ENCODE assay signal across 30 cellular contexts in the genomic region with DNA sequence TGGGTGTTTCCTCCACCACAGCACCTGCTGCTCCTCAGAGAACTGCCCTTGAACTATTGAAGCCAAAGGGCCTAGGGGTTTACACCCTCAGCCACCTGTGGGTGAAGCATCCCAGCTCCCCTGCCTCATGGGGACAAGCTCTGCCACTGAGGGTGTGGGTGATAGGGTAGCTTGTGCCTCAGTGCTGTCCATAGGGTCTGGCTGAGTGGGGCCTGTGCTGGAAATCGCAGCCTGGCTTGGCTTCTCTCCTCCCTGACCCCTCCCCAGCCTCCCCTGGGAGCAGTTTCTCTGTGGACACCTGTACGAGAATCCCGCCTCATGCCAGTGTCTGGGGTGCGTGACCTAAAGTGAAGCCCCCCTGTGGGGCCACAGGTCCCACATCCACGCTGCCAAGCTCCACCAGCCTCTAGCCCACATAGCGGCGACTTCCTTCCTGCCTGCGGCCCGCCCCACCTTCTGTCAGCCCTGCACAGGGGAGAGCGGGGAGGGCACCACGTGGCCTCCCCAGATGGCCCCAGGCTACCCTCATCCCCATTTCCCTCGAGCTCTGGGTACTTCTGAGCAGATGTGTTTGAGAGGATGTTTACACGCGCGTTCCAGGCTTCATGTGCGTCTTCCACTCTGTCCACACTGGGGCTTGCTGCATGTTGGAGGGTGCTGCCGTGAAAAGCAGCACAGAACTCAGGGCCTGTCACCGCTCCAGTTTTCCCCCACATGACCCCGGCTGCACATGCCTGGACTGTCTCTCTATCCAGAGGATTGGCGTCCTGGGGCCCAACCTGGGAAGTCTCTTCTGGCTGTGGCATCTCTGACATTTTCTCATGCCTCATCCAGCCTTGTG.
DNase-seq lines count a peak whose midpoint lies in the region; ATAC-seq and TF ChIP-seq lines count a peak whose summit lies in the region.
"Had no signal": no experiment of that assay in that cellular context is flagged by ENCODE, and none has a peak within 500 bp of the region (broad histone marks: within the 10 kb centered on the region; RNA-seq: fewer than 3 reads in every experiment).

No MANE protein-coding gene starts in this region.

- no peak for TF ChIP-seq CTCF in esophagus muscularis mucosa (IDR thresholded peaks at IDR 0.05)
- TF ChIP-seq CTCF in osteocyte (IDR thresholded peaks at IDR 0.05), result no peak

- peaks cover 10 to 13% (median 11%) of the 10 kb centered on the region in 4 donors for H3K4me1 ChIP-seq in esophagus muscularis mucosa
- H3K4me1 ChIP-seq: body of pancreas, left lung, SJSA1 had no signal

- no peak for ATAC-seq in HG02642 (IDR thresholded peaks at IDR 0.05; ENCODE audit: poor library complexity, unreplicated experiment)
- ATAC-seq: HCT116; HepG2; naive thymus-derived CD4-positive, alpha-beta T cell; stimulated activated memory B cell treated with anti-CD40 and anti-IgM and Interleukin-4, amounts not matched to agents 10 μg/mL and 1 μg/mL and 100 μg/mL, for 72 hours; WTC11 had no signal

- no peaks in the 10 kb centered on the region for H3K36me3 Mint-ChIP-seq in osteocyte (ENCODE audit: unreplicated experiment)
- H3K36me3 Mint-ChIP-seq: CD14-positive monocyte; naive thymus-derived CD4-positive, alpha-beta T cell; stimulated activated memory B cell treated with anti-CD40 and anti-IgM and Interleukin-4, amounts not matched to agents 10 μg/mL and 1 μg/mL and 100 μg/mL, for 72 hours; type B pancreatic cell; WTC11 had no signal

- intact Hi-C loops in esophagus muscularis mucosa (cut with DNase I), result no loop called here

- no peak overlapping the region for H3K4me3 Mint-ChIP-seq in osteocyte (ENCODE audit: unreplicated experiment)
- H3K4me3 Mint-ChIP-seq: activated naive CD4-positive, alpha-beta T cell treated with anti-CD3 and anti-CD28 coated beads for 36 hours; activated T-helper 1 cell treated with anti-CD3 and anti-CD28 coated beads, Interleukin-12 subunit alpha, Interleukin-12 subunit beta, Interleukin-2, Interleukin-4 antibody, amounts not matched to agents 30 ng/mL and 10 ng/mL and 1 ng/mL, durations not matched to agents 14 hours and 24 hours and 36 hours; CD14-positive monocyte; naive thymus-derived CD4-positive, alpha-beta T cell; stimulated activated memory B cell treated with anti-CD40 and anti-IgM and Interleukin-4, amounts not matched to agents 10 μg/mL and 1 μg/mL and 100 μg/mL, for 72 hours; type B pancreatic cell; WTC11 had no signal

- 77% methylated on average over 13 of the region's 20 CpGs for WGBS in esophagus muscularis mucosa

- H3K9me3 Mint-ChIP-seq in osteocyte (ENCODE audit: unreplicated experiment), result no peaks in the 10 kb centered on the region
- H3K9me3 Mint-ChIP-seq: activated naive CD4-positive, alpha-beta T cell treated with anti-CD3 and anti-CD28 coated beads for 36 hours; activated T-helper 1 cell treated with anti-CD3 and anti-CD28 coated beads, Interleukin-12 subunit alpha, Interleukin-12 subunit beta, Interleukin-2, Interleukin-4 antibody, amounts not matched to agents 30 ng/mL and 10 ng/mL and 1 ng/mL, durations not matched to agents 14 hours and 24 hours and 36 hours; naive thymus-derived CD4-positive, alpha-beta T cell; stimulated activated memory B cell treated with anti-CD40 and anti-IgM and Interleukin-4, amounts not matched to agents 10 μg/mL and 1 μg/mL and 100 μg/mL, for 72 hours; type B pancreatic cell had no signal

- DNase-seq in DMS 273 (lab: John Stamatoyannopoulos, UW; ENCODE audit: unreplicated experiment) (peak; percentile 29), DMS 273 treated with DMSO at 0.1 percent for 48 hours (lab: John Stamatoyannopoulos, UW) (no peak), NCI-H1694 (lab: John Stamatoyannopoulos, UW) (peak; percentile 11), esophagus muscularis mucosa (ENCODE audit: extremely low spot score) (peak; percentile 89), osteocyte (ENCODE audit: extremely low spot score, unreplicated experiment) (peak; percentile 77), HUDEP-2 (lab: John Stamatoyannopoulos, UW; ENCODE audit: unreplicated experiment in 76 of 76) (no peak)
- no peak for DNase-seq in effector CD8-positive, alpha-beta T cell (lab: John Stamatoyannopoulos, UW)
- DNase-seq: activated naive CD4-positive, alpha-beta T cell treated with anti-CD3 and anti-CD28 coated beads for 36 hours; body of pancreas; cerebellar nuclear complex; DMS79 treated with DMSO at 0.1 percent for 48 hours; GF-D8; Kasumi-1; left lung; midbrain; naive thymus-derived CD4-positive, alpha-beta T cell; NCI-H2081 treated with DMSO at 0.1 percent for 48 hours; substantia nigra; T1000 had no signal

- no peaks in the 10 kb centered on the region for H3K27me3 Mint-ChIP-seq in osteocyte (ENCODE audit: unreplicated experiment)
- H3K27me3 Mint-ChIP-seq: naive thymus-derived CD4-positive, alpha-beta T cell; stimulated activated memory B cell treated with anti-CD40 and anti-IgM and Interleukin-4, amounts not matched to agents 10 μg/mL and 1 μg/mL and 100 μg/mL, for 72 hours had no signal

- TF ChIP-seq EP300 in esophagus muscularis mucosa (IDR thresholded peaks at IDR 0.05), result no peak

- no peaks in the 10 kb centered on the region for H3K9me3 ChIP-seq in esophagus muscularis mucosa
- H3K9me3 ChIP-seq: body of pancreas, left lung, SJSA1 had no signal

- no peak overlapping the region for H3K27ac Mint-ChIP-seq in osteocyte (ENCODE audit: unreplicated experiment)
- H3K27ac Mint-ChIP-seq: activated naive CD4-positive, alpha-beta T cell treated with anti-CD3 and anti-CD28 coated beads for 36 hours; activated T-helper 1 cell treated with anti-CD3 and anti-CD28 coated beads, Interleukin-12 subunit alpha, Interleukin-12 subunit beta, Interleukin-2, Interleukin-4 antibody, amounts not matched to agents 30 ng/mL and 10 ng/mL and 1 ng/mL, durations not matched to agents 14 hours and 24 hours and 36 hours; CD14-positive monocyte; naive thymus-derived CD4-positive, alpha-beta T cell; stimulated activated memory B cell treated with anti-CD40 and anti-IgM and Interleukin-4, amounts not matched to agents 10 μg/mL and 1 μg/mL and 100 μg/mL, for 72 hours; type B pancreatic cell; WTC11 had no signal

- no peak for TF ChIP-seq POLR2A in esophagus muscularis mucosa (IDR thresholded peaks at IDR 0.05; ENCODE audit: low read depth)

- no peaks in the 10 kb centered on the region for H3K36me3 ChIP-seq in esophagus muscularis mucosa
- H3K36me3 ChIP-seq: left lung, SJSA1 had no signal

- no peak overlapping the region for H3K27ac ChIP-seq in esophagus muscularis mucosa (replicated peaks in 1 of 4)
- H3K27ac ChIP-seq: 22Rv1, body of pancreas, SJSA1, skin epidermis had no signal

- H3K27me3 ChIP-seq in esophagus muscularis mucosa, result no peaks in the 10 kb centered on the region
- H3K27me3 ChIP-seq: body of pancreas, left lung, SJSA1 had no signal

- no peaks in the 10 kb centered on the region for H3K4me1 Mint-ChIP-seq in osteocyte (ENCODE audit: unreplicated experiment)
- H3K4me1 Mint-ChIP-seq: CD14-positive monocyte; naive thymus-derived CD4-positive, alpha-beta T cell; stimulated activated memory B cell treated with anti-CD40 and anti-IgM and Interleukin-4, amounts not matched to agents 10 μg/mL and 1 μg/mL and 100 μg/mL, for 72 hours; WTC11 had no signal

- no peak overlapping the region for H3K4me3 ChIP-seq in esophagus muscularis mucosa
- H3K4me3 ChIP-seq: body of pancreas, left lung, SJSA1, skin epidermis had no signal

Comparison
In these comparisons a context has a peak if more than half of its experiments do, and no peak if none do; other contexts are left out.
1. DNase-seq: peak in DMS 273 (single experiment), NCI-H1694 (single experiment), esophagus muscularis mucosa (single experiment) and osteocyte (single experiment); none in DMS 273 treated with DMSO at 0.1 percent for 48 hours (single experiment), HUDEP-2 (0 of 76) and effector CD8-positive, alpha-beta T cell (single experiment).